32 cellular contexts compared by ENCODE assay signal in the genomic region with DNA sequence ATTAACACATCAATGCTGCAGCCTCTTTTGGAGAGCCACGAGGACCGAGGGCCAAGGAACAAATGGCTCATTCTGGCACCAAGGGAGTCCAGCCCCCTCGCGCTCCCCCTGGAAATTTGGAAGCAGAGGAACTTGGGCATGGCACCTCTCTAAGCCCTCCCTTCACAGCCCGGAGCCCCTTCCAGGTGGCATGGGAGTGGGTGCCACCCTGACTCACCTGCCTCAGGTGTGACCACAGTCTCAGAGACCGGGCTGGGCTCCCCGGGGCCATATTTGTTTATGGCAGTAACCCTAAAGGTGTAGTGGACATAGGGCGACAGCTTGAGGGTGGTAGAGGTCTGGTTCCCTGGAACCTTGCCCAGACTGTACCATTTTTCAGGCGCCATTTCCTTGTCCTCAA. TPM values are rescaled to one million over a fixed set of nuclear protein-coding genes. Genes with fewer than 3 reads are reported as not detected.
"Had no signal": no experiment of that assay in that cellular context is flagged by ENCODE, and none has a peak within 500 bp of the region (broad histone marks: within the 10 kb centered on the region; RNA-seq: fewer than 3 reads in every experiment).

No MANE protein-coding gene starts in this region.

- DNase-seq: activated CD4-positive, alpha-beta memory T cell treated with anti-CD3 and anti-CD28 coated beads, Interleukin-2, amount 10 ng/mL, durations not matched to agents 7 days and 5 days; activated CD4-positive, alpha-beta T cell treated with anti-CD3 and anti-CD28 coated beads for 1 hour; activated CD4-positive, alpha-beta T cell treated with anti-CD3 and anti-CD28 coated beads for 48 hours; activated CD4-positive, CD25-positive, alpha-beta regulatory T cell; activated effector memory CD4-positive, alpha-beta T cell treated with anti-CD3 and anti-CD28 coated beads, Interleukin-2, amount 50 U/mL, for 16 hours; activated naive CD4-positive, alpha-beta T cell treated with Interleukin-2 at 50 U/mL for 16 hours; activated naive CD8-positive, alpha-beta T cell treated with anti-CD3 and anti-CD28 coated beads, Interleukin-2, amount 10 ng/mL, durations not matched to agents 7 days and 5 days; activated T-cell treated with anti-CD3 and anti-CD28 coated beads, Interleukin-2, amount 50 U/mL, for 1 hour; activated T-cell treated with anti-CD3 and anti-CD28 coated beads, Interleukin-2, amount 50 U/mL, for 72 hours; amygdala; NCI-H1092 treated with DMSO at 0.1 percent for 48 hours; NCI-H1417 treated with DMSO at 0.1 percent for 48 hours; NCI-H187 treated with DMSO at 0.1 percent for 48 hours; NCI-H2171; NCI-H226; NCI-H446 treated with DMSO at 0.1 percent for 48 hours; NCI-H524; PC-9; SIG-M5; SW 1271; T-helper 1 cell; T-helper 2 cell; T-helper 9 cell had no signal

- H3K27me3 Mint-ChIP-seq: activated CD4-positive, alpha-beta memory T cell treated with anti-CD3 and anti-CD28 coated beads, Interleukin-2, amount 10 ng/mL, durations not matched to agents 7 days and 5 days; activated naive CD4-positive, alpha-beta T cell treated with anti-CD3 and anti-CD28 coated beads, Interleukin-2, amount 50 U/mL, for 24 hours; activated naive CD8-positive, alpha-beta T cell treated with anti-CD3 and anti-CD28 coated beads, Interleukin-2, amount 10 ng/mL, durations not matched to agents 7 days and 5 days; activated T-helper 17 cell treated with anti-CD3 and anti-CD28 coated beads, Interleukin-2, amount 50 U/mL, for 72 hours had no signal

- ATAC-seq: activated T-cell treated with anti-CD3 and anti-CD28 coated beads, Interleukin-2, amount 50 U/mL, for 72 hours; activated T-helper 17 cell treated with anti-CD3 and anti-CD28 coated beads, Interleukin-2, amount 50 U/mL, for 72 hours; K562; Right ventricle myocardium inferior; SK-N-SH treated with all-trans-retinoic acid at 6 μM for 48 hours had no signal

- H3K4me1 Mint-ChIP-seq: activated CD4-positive, alpha-beta memory T cell treated with anti-CD3 and anti-CD28 coated beads, Interleukin-2, amount 10 ng/mL, durations not matched to agents 7 days and 5 days; activated naive CD4-positive, alpha-beta T cell treated with anti-CD3 and anti-CD28 coated beads, Interleukin-2, amount 50 U/mL, for 24 hours; activated naive CD8-positive, alpha-beta T cell treated with anti-CD3 and anti-CD28 coated beads, Interleukin-2, amount 10 ng/mL, durations not matched to agents 7 days and 5 days; activated T-helper 17 cell treated with anti-CD3 and anti-CD28 coated beads, Interleukin-2, amount 50 U/mL, for 72 hours had no signal

- H3K4me3 Mint-ChIP-seq: activated CD4-positive, alpha-beta memory T cell treated with anti-CD3 and anti-CD28 coated beads, Interleukin-2, amount 10 ng/mL, durations not matched to agents 7 days and 5 days; activated naive CD4-positive, alpha-beta T cell treated with anti-CD3 and anti-CD28 coated beads, Interleukin-2, amount 50 U/mL, for 24 hours; activated naive CD8-positive, alpha-beta T cell treated with anti-CD3 and anti-CD28 coated beads, Interleukin-2, amount 10 ng/mL, durations not matched to agents 7 days and 5 days; activated T-cell treated with anti-CD3 and anti-CD28 coated beads, Interleukin-2, amount 50 U/mL, for 72 hours; activated T-helper 17 cell treated with anti-CD3 and anti-CD28 coated beads, Interleukin-2, amount 50 U/mL, for 72 hours had no signal

- FAIRE-seq: K562, RCC 7860 had no signal

- H3K27ac Mint-ChIP-seq: activated CD4-positive, alpha-beta memory T cell treated with anti-CD3 and anti-CD28 coated beads, Interleukin-2, amount 10 ng/mL, durations not matched to agents 7 days and 5 days; activated naive CD4-positive, alpha-beta T cell treated with anti-CD3 and anti-CD28 coated beads, Interleukin-2, amount 50 U/mL, for 24 hours; activated naive CD8-positive, alpha-beta T cell treated with anti-CD3 and anti-CD28 coated beads, Interleukin-2, amount 10 ng/mL, durations not matched to agents 7 days and 5 days; activated T-cell treated with anti-CD3 and anti-CD28 coated beads, Interleukin-2, amount 50 U/mL, for 72 hours; activated T-helper 17 cell treated with anti-CD3 and anti-CD28 coated beads, Interleukin-2, amount 50 U/mL, for 72 hours had no signal

- H3K9me3 Mint-ChIP-seq: activated CD4-positive, alpha-beta memory T cell treated with anti-CD3 and anti-CD28 coated beads, Interleukin-2, amount 10 ng/mL, durations not matched to agents 7 days and 5 days; activated naive CD4-positive, alpha-beta T cell treated with anti-CD3 and anti-CD28 coated beads, Interleukin-2, amount 50 U/mL, for 24 hours; activated naive CD8-positive, alpha-beta T cell treated with anti-CD3 and anti-CD28 coated beads, Interleukin-2, amount 10 ng/mL, durations not matched to agents 7 days and 5 days; activated T-cell treated with anti-CD3 and anti-CD28 coated beads, Interleukin-2, amount 50 U/mL, for 72 hours; activated T-helper 17 cell treated with anti-CD3 and anti-CD28 coated beads, Interleukin-2, amount 50 U/mL, for 72 hours had no signal

- H3K36me3 Mint-ChIP-seq: activated naive CD4-positive, alpha-beta T cell treated with anti-CD3 and anti-CD28 coated beads, Interleukin-2, amount 50 U/mL, for 24 hours; activated naive CD8-positive, alpha-beta T cell treated with anti-CD3 and anti-CD28 coated beads, Interleukin-2, amount 10 ng/mL, durations not matched to agents 7 days and 5 days had no signal

RNA-seq across cellular contexts. Expression of a gene that starts 18.8 kb away (rescaled TPM):
- total RNA-seq: OCI-LY7 had no signal

RNA-seq across cellular contexts. Expression of a gene that starts 36.8 kb away (rescaled TPM):
- total RNA-seq: OCI-LY7 had no signal

RNA-seq across cellular contexts. Expression of a gene that starts 37.3 kb away (rescaled TPM):
- total RNA-seq: activated CD4-positive, alpha-beta memory T cell treated with anti-CD3 and anti-CD28 coated beads, Interleukin-2, amount 10 ng/mL, durations not matched to agents 7 days and 5 days; activated CD8-positive, alpha-beta memory T cell treated with anti-CD3 and anti-CD28 coated beads for 36 hours; activated naive CD8-positive, alpha-beta T cell treated with anti-CD3 and anti-CD28 coated beads, Interleukin-2, amount 10 ng/mL, durations not matched to agents 7 days and 5 days; activated T-cell treated with anti-CD3 and anti-CD28 coated beads, Interleukin-2, amount 50 U/mL, for 72 hours; cardiac muscle cell; K562 had no signal
- polyA plus RNA-seq: K562 had no signal
